Comparison of ENCODE assay signal across 2 cellular contexts in the genomic region with DNA sequence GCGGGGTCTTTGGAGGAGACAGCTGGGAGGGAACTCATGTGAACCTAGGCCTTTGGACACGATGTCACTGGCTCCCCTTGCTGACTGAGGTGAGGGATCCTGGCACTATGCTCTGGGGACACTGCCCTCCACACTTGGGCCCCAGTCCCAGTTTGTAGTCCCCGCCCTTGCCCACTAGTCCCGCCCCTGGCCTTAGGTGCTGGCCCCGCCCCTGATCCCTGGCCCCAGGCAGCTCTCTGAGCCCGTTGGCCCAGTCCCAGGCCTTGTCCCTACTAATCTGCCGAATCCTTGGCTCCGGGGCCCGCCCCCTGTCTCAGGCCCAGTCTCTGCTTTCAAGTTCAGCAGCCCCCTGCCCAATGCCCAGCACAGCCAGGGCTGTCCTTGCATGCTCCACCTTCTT.
TF ChIP-seq lines count a peak whose summit lies in the region.

No MANE protein-coding gene starts in this region.

TF ChIP-seq in HCT116, 20 proteins besides CTCF, POLR2A, EP300 and RAD21:
- TF ChIP-seq SP1 (IDR thresholded peaks at IDR 0.05; ENCODE audit: low read depth) (no peak), EZH2phosphoT487 (IDR thresholded peaks at IDR 0.05; ENCODE audit: borderline replicate concordance) (no peak), ATF3 (IDR thresholded peaks at IDR 0.05) (no peak), SIN3A (IDR thresholded peaks at IDR 0.05; ENCODE audit: low read depth) (no peak), ZBTB33 (IDR thresholded peaks at IDR 0.05; ENCODE audit: extremely low read depth, insufficient replicate concordance, low read length) (no peak), ZNF274 (IDR thresholded peaks at IDR 0.05; ENCODE audit: low read depth, low read length) (no peak), TCF7L2 (IDR thresholded peaks at IDR 0.05; ENCODE audit: borderline replicate concordance, extremely low read depth, insufficient read depth, insufficient read length) (no peak), JUND (IDR thresholded peaks at IDR 0.05) (no peak), SRF (IDR thresholded peaks at IDR 0.05; ENCODE audit: low read depth) (no peak), YY1 (IDR thresholded peaks at IDR 0.05; ENCODE audit: extremely low read depth, insufficient replicate concordance, low read depth, low read length) (no peak), POLR2AphosphoS5 (IDR thresholded peaks at IDR 0.05; ENCODE audit: low read depth, low read length) (no peak), CBX3 (IDR thresholded peaks at IDR 0.05; ENCODE audit: low read depth) (no peak), FOSL1 (IDR thresholded peaks at IDR 0.05; ENCODE audit: low read depth) (no peak), ELF1 (IDR thresholded peaks at IDR 0.05; ENCODE audit: borderline replicate concordance, low read depth) (no peak), ZFX (IDR thresholded peaks at IDR 0.05) (no peak)
- TF ChIP-seq, protein P1, sequence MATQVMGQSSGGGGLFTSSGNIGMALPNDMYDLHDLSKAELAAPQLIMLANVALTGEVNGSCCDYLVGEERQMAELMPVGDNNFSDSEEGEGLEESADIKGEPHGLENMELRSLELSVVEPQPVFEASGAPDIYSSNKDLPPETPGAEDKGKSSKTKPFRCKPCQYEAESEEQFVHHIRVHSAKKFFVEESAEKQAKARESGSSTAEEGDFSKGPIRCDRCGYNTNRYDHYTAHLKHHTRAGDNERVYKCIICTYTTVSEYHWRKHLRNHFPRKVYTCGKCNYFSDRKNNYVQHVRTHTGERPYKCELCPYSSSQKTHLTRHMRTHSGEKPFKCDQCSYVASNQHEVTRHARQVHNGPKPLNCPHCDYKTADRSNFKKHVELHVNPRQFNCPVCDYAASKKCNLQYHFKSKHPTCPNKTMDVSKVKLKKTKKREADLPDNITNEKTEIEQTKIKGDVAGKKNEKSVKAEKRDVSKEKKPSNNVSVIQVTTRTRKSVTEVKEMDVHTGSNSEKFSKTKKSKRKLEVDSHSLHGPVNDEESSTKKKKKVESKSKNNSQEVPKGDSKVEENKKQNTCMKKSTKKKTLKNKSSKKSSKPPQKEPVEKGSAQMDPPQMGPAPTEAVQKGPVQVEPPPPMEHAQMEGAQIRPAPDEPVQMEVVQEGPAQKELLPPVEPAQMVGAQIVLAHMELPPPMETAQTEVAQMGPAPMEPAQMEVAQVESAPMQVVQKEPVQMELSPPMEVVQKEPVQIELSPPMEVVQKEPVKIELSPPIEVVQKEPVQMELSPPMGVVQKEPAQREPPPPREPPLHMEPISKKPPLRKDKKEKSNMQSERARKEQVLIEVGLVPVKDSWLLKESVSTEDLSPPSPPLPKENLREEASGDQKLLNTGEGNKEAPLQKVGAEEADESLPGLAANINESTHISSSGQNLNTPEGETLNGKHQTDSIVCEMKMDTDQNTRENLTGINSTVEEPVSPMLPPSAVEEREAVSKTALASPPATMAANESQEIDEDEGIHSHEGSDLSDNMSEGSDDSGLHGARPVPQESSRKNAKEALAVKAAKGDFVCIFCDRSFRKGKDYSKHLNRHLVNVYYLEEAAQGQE (IDR thresholded peaks at IDR 0.05; ENCODE audit: low read depth): no peak

TF ChIP-seq in K562, 482 proteins besides CTCF, POLR2A, EP300 and RAD21:
- TF ChIP-seq, protein P2, sequence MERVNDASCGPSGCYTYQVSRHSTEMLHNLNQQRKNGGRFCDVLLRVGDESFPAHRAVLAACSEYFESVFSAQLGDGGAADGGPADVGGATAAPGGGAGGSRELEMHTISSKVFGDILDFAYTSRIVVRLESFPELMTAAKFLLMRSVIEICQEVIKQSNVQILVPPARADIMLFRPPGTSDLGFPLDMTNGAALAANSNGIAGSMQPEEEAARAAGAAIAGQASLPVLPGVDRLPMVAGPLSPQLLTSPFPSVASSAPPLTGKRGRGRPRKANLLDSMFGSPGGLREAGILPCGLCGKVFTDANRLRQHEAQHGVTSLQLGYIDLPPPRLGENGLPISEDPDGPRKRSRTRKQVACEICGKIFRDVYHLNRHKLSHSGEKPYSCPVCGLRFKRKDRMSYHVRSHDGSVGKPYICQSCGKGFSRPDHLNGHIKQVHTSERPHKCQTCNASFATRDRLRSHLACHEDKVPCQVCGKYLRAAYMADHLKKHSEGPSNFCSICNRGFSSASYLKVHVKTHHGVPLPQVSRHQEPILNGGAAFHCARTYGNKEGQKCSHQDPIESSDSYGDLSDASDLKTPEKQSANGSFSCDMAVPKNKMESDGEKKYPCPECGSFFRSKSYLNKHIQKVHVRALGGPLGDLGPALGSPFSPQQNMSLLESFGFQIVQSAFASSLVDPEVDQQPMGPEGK (CRISPR knock-in tag; IDR thresholded peaks at IDR 0.05; ENCODE audit: borderline replicate concordance): no peak
- TF ChIP-seq TCF7 (IDR thresholded peaks at IDR 0.05; ENCODE audit: borderline replicate concordance) (no peak), COPS2 (conservative IDR thresholded peaks at IDR 0.05) (no peak), ZNF431 (CRISPR knock-in tag; IDR thresholded peaks at IDR 0.05) (no peak), NR2F6 (CRISPR knock-in tag; IDR thresholded peaks at IDR 0.05) (no peak), SRF (CRISPR knock-in tag; IDR thresholded peaks at IDR 0.05) (no peak)
- TF ChIP-seq, protein P3, sequence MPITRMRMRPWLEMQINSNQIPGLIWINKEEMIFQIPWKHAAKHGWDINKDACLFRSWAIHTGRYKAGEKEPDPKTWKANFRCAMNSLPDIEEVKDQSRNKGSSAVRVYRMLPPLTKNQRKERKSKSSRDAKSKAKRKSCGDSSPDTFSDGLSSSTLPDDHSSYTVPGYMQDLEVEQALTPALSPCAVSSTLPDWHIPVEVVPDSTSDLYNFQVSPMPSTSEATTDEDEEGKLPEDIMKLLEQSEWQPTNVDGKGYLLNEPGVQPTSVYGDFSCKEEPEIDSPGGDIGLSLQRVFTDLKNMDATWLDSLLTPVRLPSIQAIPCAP (CRISPR knock-in tag; IDR thresholded peaks at IDR 0.05; ENCODE audit: borderline replicate concordance): no peak
- TF ChIP-seq, protein P4, sequence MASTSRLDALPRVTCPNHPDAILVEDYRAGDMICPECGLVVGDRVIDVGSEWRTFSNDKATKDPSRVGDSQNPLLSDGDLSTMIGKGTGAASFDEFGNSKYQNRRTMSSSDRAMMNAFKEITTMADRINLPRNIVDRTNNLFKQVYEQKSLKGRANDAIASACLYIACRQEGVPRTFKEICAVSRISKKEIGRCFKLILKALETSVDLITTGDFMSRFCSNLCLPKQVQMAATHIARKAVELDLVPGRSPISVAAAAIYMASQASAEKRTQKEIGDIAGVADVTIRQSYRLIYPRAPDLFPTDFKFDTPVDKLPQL (IDR thresholded peaks at IDR 0.05; ENCODE audit: extremely low read depth, insufficient read length): no peak
TF ChIP-seq in K562: peak in this region for 0.
